ENCODE assay signal across 8 cellular contexts in the genomic region with DNA sequence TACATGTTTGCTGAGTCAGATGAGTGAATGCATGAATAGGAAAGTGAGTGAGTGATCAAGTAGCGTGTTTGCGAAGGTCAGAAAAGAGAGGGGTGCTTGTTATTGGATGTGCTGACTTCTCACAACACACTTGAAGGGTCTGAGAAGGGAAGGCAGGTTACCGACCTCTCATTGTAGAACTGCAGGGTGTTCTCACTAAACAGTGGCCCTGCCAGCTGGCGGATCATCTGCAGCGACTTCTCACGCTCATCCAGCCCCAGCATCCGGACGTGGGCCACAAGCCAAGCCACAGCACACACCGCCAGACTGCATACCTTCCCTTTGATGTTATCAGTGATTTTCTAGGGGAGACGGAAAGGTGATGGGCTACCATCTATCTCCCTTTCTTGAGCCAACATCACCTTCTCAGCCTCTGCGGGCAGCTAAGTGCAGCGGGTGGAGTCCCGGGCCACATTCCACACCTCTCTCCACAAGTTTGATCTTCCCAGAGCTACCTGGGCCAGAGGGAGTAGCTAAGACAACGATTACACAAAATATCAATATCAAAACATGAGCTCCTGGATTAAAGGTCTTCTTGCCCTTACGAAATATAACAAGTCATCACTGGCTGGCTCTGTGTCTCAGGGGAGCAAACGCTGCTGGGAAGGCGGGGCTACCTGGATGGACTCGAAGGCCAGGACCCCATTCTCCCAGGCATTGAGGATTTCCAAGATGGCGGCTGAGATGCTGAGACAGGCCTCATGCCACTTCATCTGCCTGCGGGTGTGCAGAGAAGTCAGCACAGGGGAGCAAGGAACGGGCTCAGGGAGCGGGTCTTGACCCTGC. TPM values are rescaled to one million over a fixed set of nuclear protein-coding genes. Genes with fewer than 3 reads are reported as not detected.
DNase-seq lines count a peak whose midpoint lies in the region; ATAC-seq and TF ChIP-seq lines count a peak whose summit lies in the region.
"Had no signal": no experiment of that assay in that cellular context is flagged by ENCODE, and none has a peak within 500 bp of the region (broad histone marks: within the 10 kb centered on the region; RNA-seq: fewer than 3 reads in every experiment).

No MANE protein-coding gene starts in this region.

- no peaks in the 10 kb centered on the region for H3K4me1 Mint-ChIP-seq in WTC11
- peaks cover 23% of the 10 kb centered on the region for H3K4me1 Mint-ChIP-seq in stimulated activated effector memory CD8-positive, alpha-beta T cell treated with anti-CD3 and anti-CD28 coated beads, Interleukin-12 subunit alpha, Interleukin-12 subunit beta, amount 100 ng/mL, for 72 hours

- H3K4me3 ChIP-seq in KMS-11 (IDR thresholded peaks at IDR 0.05; ENCODE audit: insufficient read depth, low read depth, low read length) = no peak overlapping the region
- H3K4me3 ChIP-seq: body of pancreas had no signal

- H3K4me2 ChIP-seq in KMS-11 = no peak overlapping the region

- POLR2A ChIA-PET in WTC11 (lab: Charles Lee) = interaction anchor here (0.6 to 1.0 kb wide), 2 partner anchors 13 to 14 kb away, joined by 3 to 4 read pairs; no protein-coding TSS in a partner anchor

- no peaks in the 10 kb centered on the region for H3K36me3 ChIP-seq in KMS-11 (ENCODE audit: insufficient read depth)

- no peaks in the 10 kb centered on the region for H3K79me2 ChIP-seq in KMS-11 (ENCODE audit: insufficient read depth, low read depth)

- no peaks in the 10 kb centered on the region for H3K9me3 Mint-ChIP-seq in WTC11
- H3K9me3 Mint-ChIP-seq in stimulated activated effector memory CD8-positive, alpha-beta T cell treated with anti-CD3 and anti-CD28 coated beads, Interleukin-12 subunit alpha, Interleukin-12 subunit beta, amount 100 ng/mL, for 72 hours = no peaks in the 10 kb centered on the region

- no peak for ATAC-seq in WTC11
- no peak for ATAC-seq in stimulated activated effector memory CD8-positive, alpha-beta T cell treated with anti-CD3 and anti-CD28 coated beads, Interleukin-12 subunit alpha, Interleukin-12 subunit beta, amount 100 ng/mL, for 72 hours

- CTCF ChIA-PET in WTC11 (lab: Charles Lee) = interaction anchor here (0.8 to 5.0 kb wide), 15 partner anchors 9 to 193 kb away, joined by 4 to 128 read pairs (median 9); a partner anchor contains a TSS

- H3K27me3 ChIP-seq in KMS-11 (ENCODE audit: insufficient read depth, low read depth) = no peaks in the 10 kb centered on the region
- H3K27me3 ChIP-seq: body of pancreas had no signal

- peaks cover 43% of the 10 kb centered on the region for H3K36me3 Mint-ChIP-seq in WTC11
- peaks cover 78% of the 10 kb centered on the region for H3K36me3 Mint-ChIP-seq in stimulated activated effector memory CD8-positive, alpha-beta T cell treated with anti-CD3 and anti-CD28 coated beads, Interleukin-12 subunit alpha, Interleukin-12 subunit beta, amount 100 ng/mL, for 72 hours

- H3K4me3 Mint-ChIP-seq in WTC11 = no peak overlapping the region
- no peak overlapping the region for H3K4me3 Mint-ChIP-seq in stimulated activated effector memory CD8-positive, alpha-beta T cell treated with anti-CD3 and anti-CD28 coated beads, Interleukin-12 subunit alpha, Interleukin-12 subunit beta, amount 100 ng/mL, for 72 hours

- peak overlapping the region; percentile 79; the same call in 1 of the 2 replicates for H3K27ac Mint-ChIP-seq in WTC11
- no peak overlapping the region for H3K27ac Mint-ChIP-seq in stimulated activated effector memory CD8-positive, alpha-beta T cell treated with anti-CD3 and anti-CD28 coated beads, Interleukin-12 subunit alpha, Interleukin-12 subunit beta, amount 100 ng/mL, for 72 hours

- no peak overlapping the region for H3K9ac ChIP-seq in KMS-11

- peaks cover 8% of the 10 kb centered on the region for H3K4me1 ChIP-seq in KMS-11 (ENCODE audit: low read depth, poor library complexity, severe bottlenecking)

- TF ChIP-seq CTCF in KMS-11 (conservative IDR thresholded peaks at IDR 0.05; ENCODE audit: low read depth, low read length) = no peak
- no peak for TF ChIP-seq CTCF in WTC11 (IDR thresholded peaks at IDR 0.05)

- DNase-seq in WTC11 (ENCODE audit: low spot score) (no peak), dermis blood vessel endothelial cell (peak; percentile 92), NOMO-1 treated with DMSO at 0.1 percent for 48 hours (lab: John Stamatoyannopoulos, UW; ENCODE audit: unreplicated experiment) (no peak), NCI-H2171 treated with DMSO at 0.1 percent for 48 hours (lab: John Stamatoyannopoulos, UW) (no peak)
- peak; percentile 39 for DNase-seq in stimulated activated CD4-positive, alpha-beta T cell treated with anti-CD3 and anti-CD28 coated beads, Interleukin-4, amount 100 ng/mL, for 24 hours
- no peak for DNase-seq in stimulated activated effector memory CD8-positive, alpha-beta T cell treated with anti-CD3 and anti-CD28 coated beads, Interleukin-12 subunit alpha, Interleukin-12 subunit beta, amount 100 ng/mL, for 72 hours (ENCODE audit: low spot score in 2 of 2)

- no peaks in the 10 kb centered on the region for H4K20me1 ChIP-seq in KMS-11 (ENCODE audit: insufficient read depth)

- no peak overlapping the region for H3K27ac ChIP-seq in KMS-11
- H3K27ac ChIP-seq: body of pancreas had no signal

- H3K27me3 Mint-ChIP-seq in WTC11 (ENCODE audit: low read depth) = no peaks in the 10 kb centered on the region

- peak overlapping the region; percentile 4; the same call in 1 of the 2 replicates for H2AFZ ChIP-seq in KMS-11 (ENCODE audit: low read depth)

TF ChIP-seq in WTC11, 78 proteins besides CTCF, POLR2A, EP300 and RAD21 (continues in another document):
- TF ChIP-seq, protein P1, sequence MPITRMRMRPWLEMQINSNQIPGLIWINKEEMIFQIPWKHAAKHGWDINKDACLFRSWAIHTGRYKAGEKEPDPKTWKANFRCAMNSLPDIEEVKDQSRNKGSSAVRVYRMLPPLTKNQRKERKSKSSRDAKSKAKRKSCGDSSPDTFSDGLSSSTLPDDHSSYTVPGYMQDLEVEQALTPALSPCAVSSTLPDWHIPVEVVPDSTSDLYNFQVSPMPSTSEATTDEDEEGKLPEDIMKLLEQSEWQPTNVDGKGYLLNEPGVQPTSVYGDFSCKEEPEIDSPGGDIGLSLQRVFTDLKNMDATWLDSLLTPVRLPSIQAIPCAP (CRISPR knock-in tag; IDR thresholded peaks at IDR 0.05) = no peak
- TF ChIP-seq, protein P2, sequence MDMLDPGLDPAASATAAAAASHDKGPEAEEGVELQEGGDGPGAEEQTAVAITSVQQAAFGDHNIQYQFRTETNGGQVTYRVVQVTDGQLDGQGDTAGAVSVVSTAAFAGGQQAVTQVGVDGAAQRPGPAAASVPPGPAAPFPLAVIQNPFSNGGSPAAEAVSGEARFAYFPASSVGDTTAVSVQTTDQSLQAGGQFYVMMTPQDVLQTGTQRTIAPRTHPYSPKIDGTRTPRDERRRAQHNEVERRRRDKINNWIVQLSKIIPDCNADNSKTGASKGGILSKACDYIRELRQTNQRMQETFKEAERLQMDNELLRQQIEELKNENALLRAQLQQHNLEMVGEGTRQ (CRISPR knock-in tag; IDR thresholded peaks at IDR 0.05) = no peak
- TF ChIP-seq, protein P3, sequence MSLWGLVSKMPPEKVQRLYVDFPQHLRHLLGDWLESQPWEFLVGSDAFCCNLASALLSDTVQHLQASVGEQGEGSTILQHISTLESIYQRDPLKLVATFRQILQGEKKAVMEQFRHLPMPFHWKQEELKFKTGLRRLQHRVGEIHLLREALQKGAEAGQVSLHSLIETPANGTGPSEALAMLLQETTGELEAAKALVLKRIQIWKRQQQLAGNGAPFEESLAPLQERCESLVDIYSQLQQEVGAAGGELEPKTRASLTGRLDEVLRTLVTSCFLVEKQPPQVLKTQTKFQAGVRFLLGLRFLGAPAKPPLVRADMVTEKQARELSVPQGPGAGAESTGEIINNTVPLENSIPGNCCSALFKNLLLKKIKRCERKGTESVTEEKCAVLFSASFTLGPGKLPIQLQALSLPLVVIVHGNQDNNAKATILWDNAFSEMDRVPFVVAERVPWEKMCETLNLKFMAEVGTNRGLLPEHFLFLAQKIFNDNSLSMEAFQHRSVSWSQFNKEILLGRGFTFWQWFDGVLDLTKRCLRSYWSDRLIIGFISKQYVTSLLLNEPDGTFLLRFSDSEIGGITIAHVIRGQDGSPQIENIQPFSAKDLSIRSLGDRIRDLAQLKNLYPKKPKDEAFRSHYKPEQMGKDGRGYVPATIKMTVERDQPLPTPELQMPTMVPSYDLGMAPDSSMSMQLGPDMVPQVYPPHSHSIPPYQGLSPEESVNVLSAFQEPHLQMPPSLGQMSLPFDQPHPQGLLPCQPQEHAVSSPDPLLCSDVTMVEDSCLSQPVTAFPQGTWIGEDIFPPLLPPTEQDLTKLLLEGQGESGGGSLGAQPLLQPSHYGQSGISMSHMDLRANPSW (CRISPR knock-in tag; conservative IDR thresholded peaks at IDR 0.05; ENCODE audit: low read depth) = no peak
- no peak for TF ChIP-seq GTF2I (CRISPR knock-in tag; conservative IDR thresholded peaks at IDR 0.05)
- TF ChIP-seq, protein P4, sequence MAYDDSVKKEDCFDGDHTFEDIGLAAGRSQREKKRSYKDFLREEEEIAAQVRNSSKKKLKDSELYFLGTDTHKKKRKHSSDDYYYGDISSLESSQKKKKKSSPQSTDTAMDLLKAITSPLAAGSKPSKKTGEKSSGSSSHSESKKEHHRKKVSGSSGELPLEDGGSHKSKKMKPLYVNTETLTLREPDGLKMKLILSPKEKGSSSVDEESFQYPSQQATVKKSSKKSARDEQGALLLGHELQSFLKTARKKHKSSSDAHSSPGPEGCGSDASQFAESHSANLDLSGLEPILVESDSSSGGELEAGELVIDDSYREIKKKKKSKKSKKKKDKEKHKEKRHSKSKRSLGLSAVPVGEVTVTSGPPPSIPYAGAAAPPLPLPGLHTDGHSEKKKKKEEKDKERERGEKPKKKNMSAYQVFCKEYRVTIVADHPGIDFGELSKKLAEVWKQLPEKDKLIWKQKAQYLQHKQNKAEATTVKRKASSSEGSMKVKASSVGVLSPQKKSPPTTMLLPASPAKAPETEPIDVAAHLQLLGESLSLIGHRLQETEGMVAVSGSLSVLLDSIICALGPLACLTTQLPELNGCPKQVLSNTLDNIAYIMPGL (CRISPR knock-in tag; IDR thresholded peaks at IDR 0.05) = no peak

RNA-seq across cellular contexts. Expression of a gene that starts 11.0 kb away (rescaled TPM):
- total RNA-seq in WTC11 (2021) (not detected in 3 replicates), dermis blood vessel endothelial cell (0.17 and 2.4 TPM in 2 replicates)

RNA-seq across cellular contexts. Expression of a gene that starts 28.0 kb away (rescaled TPM):
- 95.5 to 107 TPM (median 103 TPM) in 3 replicates for total RNA-seq in WTC11 (2021)
- 52.2 and 77.4 TPM in 2 replicates for total RNA-seq in dermis blood vessel endothelial cell

RNA-seq across cellular contexts. Expression of a gene that starts 36.6 kb away (rescaled TPM):
- 11.9 to 15.9 TPM (median 12.0 TPM) in 3 replicates for total RNA-seq in WTC11 (2021)
- total RNA-seq in dermis blood vessel endothelial cell = 32.5 and 58.2 TPM in 2 replicates

RNA-seq across cellular contexts. Expression of a gene that starts 45.6 kb away (rescaled TPM):
- total RNA-seq in WTC11 (2021) (157 to 190 TPM (median 158 TPM) in 3 replicates), dermis blood vessel endothelial cell (85.6 and 152 TPM in 2 replicates)

Comparison
In these comparisons a context has a peak if more than half of its experiments do, and no peak if none do; other contexts are left out.
1. DNase-seq: peak in dermis blood vessel endothelial cell (single experiment) and stimulated activated CD4-positive, alpha-beta T cell treated with anti-CD3 and anti-CD28 coated beads, Interleukin-4, amount 100 ng/mL, for 24 hours (single experiment); none in WTC11 (single experiment), NOMO-1 treated with DMSO at 0.1 percent for 48 hours (single experiment), NCI-H2171 treated with DMSO at 0.1 percent for 48 hours (single experiment) and stimulated activated effector memory CD8-positive, alpha-beta T cell treated with anti-CD3 and anti-CD28 coated beads, Interleukin-12 subunit alpha, Interleukin-12 subunit beta, amount 100 ng/mL, for 72 hours (0 of 2).